In the genomic region with DNA sequence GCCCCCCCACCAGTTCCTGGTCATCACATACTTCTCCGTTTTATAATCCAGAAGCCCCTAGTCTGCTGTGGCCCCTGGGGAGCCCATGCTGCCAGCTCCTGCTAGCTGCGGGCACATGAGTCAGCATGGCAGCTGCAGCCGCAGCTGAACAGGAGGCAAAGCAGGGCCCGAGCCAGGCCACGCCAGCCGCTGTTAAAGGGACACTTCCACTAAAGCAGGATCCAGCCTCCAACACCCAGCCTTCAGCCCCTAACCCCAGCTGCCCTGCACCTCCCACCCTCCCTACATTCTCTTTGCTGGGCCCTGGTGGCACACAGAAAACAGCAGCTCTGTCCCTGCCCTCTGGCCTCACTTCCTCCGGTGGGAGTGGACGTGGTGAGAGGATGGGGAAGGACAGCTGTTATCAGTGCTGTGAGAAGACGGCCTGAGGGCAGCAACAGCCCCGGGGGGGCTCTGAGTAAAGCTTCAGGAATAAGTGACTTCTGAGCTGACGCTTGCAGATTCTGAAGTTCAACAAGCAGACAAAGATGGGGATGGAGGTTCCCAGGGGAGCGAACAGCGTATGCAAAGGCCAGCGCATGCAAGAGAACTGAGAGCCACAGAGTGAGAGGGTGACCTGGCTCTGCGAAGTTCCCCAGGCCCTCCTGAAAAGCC, we compare ENCODE assay signal across 8 cellular contexts. TPM values are rescaled to one million over a fixed set of nuclear protein-coding genes. Genes with fewer than 3 reads are reported as not detected.
A peak's percentile ranks its signal among the peaks of the same experiment; 100 is the strongest.
DNase-seq lines count a peak whose midpoint lies in the region; ATAC-seq and FAIRE-seq lines count a peak whose summit lies in the region.

No MANE protein-coding gene starts in this region.

- no peaks in the 10 kb centered on the region for H3K9me3 ChIP-seq in CD4-positive, alpha-beta memory T cell (ENCODE audit: control insufficient read depth in 1 of 2, low read length in 2 of 2)

- CTCF ChIA-PET in CD4-positive, alpha-beta memory T cell (lab: Charles Lee; ENCODE audit: partially characterized antibody) = no interaction called here

- intact Hi-C loops in CD4-positive, alpha-beta memory T cell (cut with micrococcal nuclease) = no loop called here
- intact Hi-C loops in left ventricle myocardium superior (cut with micrococcal nuclease) = no loop called here

- H3K4me1 ChIP-seq in CD4-positive, alpha-beta memory T cell (ENCODE audit: insufficient read depth, low read length) = peaks cover 24% of the 10 kb centered on the region

- H3K36me3 Mint-ChIP-seq in CD4-positive, alpha-beta memory T cell = no peaks in the 10 kb centered on the region
- H3K36me3 Mint-ChIP-seq in activated T-helper 17 cell treated with anti-CD3 and anti-CD28 coated beads, Interleukin-2, amount 50 U/mL, for 72 hours (ENCODE audit: low read depth) = no peaks in the 10 kb centered on the region

- no peak overlapping the region for H3K27ac ChIP-seq in CD4-positive, alpha-beta memory T cell (ENCODE audit: low read depth, low read length)

- H3K36me3 ChIP-seq in CD4-positive, alpha-beta memory T cell (ENCODE audit: insufficient read depth, low read length) = no peaks in the 10 kb centered on the region

- POLR2A ChIA-PET in CD4-positive, alpha-beta memory T cell (lab: Charles Lee; ENCODE audit: partially characterized antibody) = interaction anchor here (1.1 kb wide), 1 partner anchor 63 kb away, joined by 3 read pairs; no protein-coding TSS in a partner anchor

- peaks cover 6 to 9% of the 10 kb centered on the region in 2 donors for H3K27me3 Mint-ChIP-seq in CD4-positive, alpha-beta memory T cell
- peaks cover 3% of the 10 kb centered on the region for H3K27me3 Mint-ChIP-seq in activated T-helper 17 cell treated with anti-CD3 and anti-CD28 coated beads, Interleukin-2, amount 50 U/mL, for 72 hours

- FAIRE-seq in HTR-8/SVneo (lab: Jason Lieb, UNC) = peak; percentile 80
- FAIRE-seq in frontal cortex (lab: Jason Lieb, UNC) = no peak

- no peaks in the 10 kb centered on the region for H3K27me3 ChIP-seq in CD4-positive, alpha-beta memory T cell (ENCODE audit: insufficient read depth, low read length)

- no peak for DNase-seq in CD4-positive, alpha-beta memory T cell
- no peak for DNase-seq in HTR-8/SVneo (ENCODE audit: insufficient read length, low spot score)
- peak; percentile 48 for DNase-seq in left ventricle myocardium superior
- DNase-seq in skeletal muscle cell (ENCODE audit: low read depth) = peak; percentile 85
- no peak for DNase-seq in NCI-H1105 (lab: John Stamatoyannopoulos, UW)
- DNase-seq in frontal cortex (ENCODE audit: low spot score in 2 of 2) = no peak

- H3K4me3 Mint-ChIP-seq in CD4-positive, alpha-beta memory T cell = peak overlapping the region; percentile 55 to 84 (median 72)
- H3K4me3 Mint-ChIP-seq in activated T-helper 17 cell treated with anti-CD3 and anti-CD28 coated beads, Interleukin-2, amount 50 U/mL, for 72 hours = peak overlapping the region; percentile 69

- H3K4me1 Mint-ChIP-seq in CD4-positive, alpha-beta memory T cell = peaks cover 9 to 30% (median 25%) of the 10 kb centered on the region in 4 donors
- peaks cover 20% of the 10 kb centered on the region for H3K4me1 Mint-ChIP-seq in activated T-helper 17 cell treated with anti-CD3 and anti-CD28 coated beads, Interleukin-2, amount 50 U/mL, for 72 hours

- H3K4me3 ChIP-seq in CD4-positive, alpha-beta memory T cell (ENCODE audit: low read length in 2 of 2) = no peak overlapping the region
- H3K4me3 ChIP-seq in skeletal muscle cell (ENCODE audit: low read depth, low read length) = peak overlapping the region; percentile 57

- peak; percentile 22 for ATAC-seq in activated T-helper 17 cell treated with anti-CD3 and anti-CD28 coated beads, Interleukin-2, amount 50 U/mL, for 72 hours (replicated peaks)
- ATAC-seq in left ventricle myocardium superior = peak; percentile 45
- ATAC-seq in GM18520 (IDR thresholded peaks at IDR 0.05; ENCODE audit: unreplicated experiment) = no peak

- H3K9me3 Mint-ChIP-seq in CD4-positive, alpha-beta memory T cell = no peaks in the 10 kb centered on the region
- no peaks in the 10 kb centered on the region for H3K9me3 Mint-ChIP-seq in activated T-helper 17 cell treated with anti-CD3 and anti-CD28 coated beads, Interleukin-2, amount 50 U/mL, for 72 hours

- peak overlapping the region; percentile 70 to 97 (median 92) for H3K27ac Mint-ChIP-seq in CD4-positive, alpha-beta memory T cell
- H3K27ac Mint-ChIP-seq in activated T-helper 17 cell treated with anti-CD3 and anti-CD28 coated beads, Interleukin-2, amount 50 U/mL, for 72 hours = peak overlapping the region; percentile 62

RNA-seq across cellular contexts. Expression of a gene that starts 0.7 kb away (rescaled TPM):
- total RNA-seq in CD4-positive, alpha-beta memory T cell = not detected
- polyA plus RNA-seq in CD4-positive, alpha-beta memory T cell = not detected
- not detected for total RNA-seq in activated T-helper 17 cell treated with anti-CD3 and anti-CD28 coated beads, Interleukin-2, amount 50 U/mL, for 72 hours
- not detected for total RNA-seq in left ventricle myocardium superior
- under 0.01 TPM for total RNA-seq in frontal cortex

RNA-seq across cellular contexts. Expression of a gene that starts 12.7 kb away (rescaled TPM):
- not detected for total RNA-seq in CD4-positive, alpha-beta memory T cell
- polyA plus RNA-seq in CD4-positive, alpha-beta memory T cell = under 1 TPM; 0.07 to 0.15 TPM
- total RNA-seq in activated T-helper 17 cell treated with anti-CD3 and anti-CD28 coated beads, Interleukin-2, amount 50 U/mL, for 72 hours = not detected
- total RNA-seq in left ventricle myocardium superior (0.30 TPM), frontal cortex (2.0 TPM)

RNA-seq across cellular contexts. Expression of a gene that starts 30.1 kb away (rescaled TPM):
- total RNA-seq in CD4-positive, alpha-beta memory T cell = 1 to 10 TPM; 1.1 to 1.2 TPM
- polyA plus RNA-seq in CD4-positive, alpha-beta memory T cell = under 1 TPM in 1 of 2 donors, not detected in 1; 0.19 TPM
- under 1 TPM in 1 of 2 donors, not detected in 1; 0.28 TPM for total RNA-seq in activated T-helper 17 cell treated with anti-CD3 and anti-CD28 coated beads, Interleukin-2, amount 50 U/mL, for 72 hours
- total RNA-seq in left ventricle myocardium superior (1.8 TPM), frontal cortex (0.41 TPM)

RNA-seq across cellular contexts. Expression of a gene that starts 43.1 kb away (rescaled TPM):
- total RNA-seq in CD4-positive, alpha-beta memory T cell = 10 to 100 TPM; 60.4 to 65.0 TPM
- 10 to 100 TPM; 45.9 to 46.9 TPM for polyA plus RNA-seq in CD4-positive, alpha-beta memory T cell
- total RNA-seq in activated T-helper 17 cell treated with anti-CD3 and anti-CD28 coated beads, Interleukin-2, amount 50 U/mL, for 72 hours = 10 to 100 TPM; 19.6 to 27.1 TPM
- 18.0 TPM for total RNA-seq in left ventricle myocardium superior
- total RNA-seq in frontal cortex = 22.0 TPM

Comparison
In these comparisons a context has a peak if more than half of its experiments do, and no peak if none do; other contexts are left out.
1. DNase-seq: peak in left ventricle myocardium superior (single experiment) and skeletal muscle cell (single experiment); none in CD4-positive, alpha-beta memory T cell (0 of 5), HTR-8/SVneo (single experiment), NCI-H1105 (single experiment) and frontal cortex (0 of 2).